10 cellular contexts compared by ENCODE assay signal in genomic region chr13:46595136-46595917, GRCh38. TPM values are rescaled to one million over a fixed set of nuclear protein-coding genes. Genes with fewer than 3 reads are reported as not detected.
DNase-seq lines count a peak whose midpoint lies in the region; ATAC-seq and TF ChIP-seq lines count a peak whose summit lies in the region.
"Had no signal": no experiment of that assay in that cellular context is flagged by ENCODE, and none has a peak within 500 bp of the region (broad histone marks: within the 10 kb centered on the region; RNA-seq: fewer than 3 reads in every experiment).

No MANE protein-coding gene starts in this region.

- peak in 1 of 2 donors; percentile 45 for TF ChIP-seq EP300 in tibial nerve (IDR thresholded peaks at IDR 0.05)

- peak; percentile 33 for ATAC-seq in GM18873 (IDR thresholded peaks at IDR 0.05; ENCODE audit: low FRiP score, unreplicated experiment)
- ATAC-seq in HG03457 (IDR thresholded peaks at IDR 0.05; ENCODE audit: unreplicated experiment), result peak; percentile 38
- no peak for ATAC-seq in HG03039 (IDR thresholded peaks at IDR 0.05; ENCODE audit: unreplicated experiment)

- DNase-seq in nucleus accumbens (lab: John Stamatoyannopoulos, UW) (no peak), posterior cingulate gyrus (no peak), tibial nerve (ENCODE audit: low spot score in 2 of 2) (no peak)
- DNase-seq: testis had no signal

- H3K27ac Mint-ChIP-seq in dendritic cell treated with granulocyte-macrophage colony-stimulating factor and Interleukin-4, amounts not matched to agents 40 ng/mL and 50 ng/mL, for 4 days, result peak overlapping the region; percentile 87
- H3K27ac Mint-ChIP-seq: T-helper 1 cell treated with Interleukin-12 subunit alpha and Interleukin-12 subunit beta and Interleukin-4 antibody, amounts not matched to agents 30 μg/mL and 1 μg/mL, for 36 hours had no signal

- intact Hi-C loops in dendritic cell treated with granulocyte-macrophage colony-stimulating factor and Interleukin-4, amounts not matched to agents 40 ng/mL and 50 ng/mL, for 4 days (cut with micrococcal nuclease), result loop anchor here (5.0 kb wide), 1 partner anchor 43 kb away; the partner anchor contains the start of gene LRCH1
- intact Hi-C loops in posterior cingulate gyrus (cut with DNase I), result no loop called here

- H3K36me3 Mint-ChIP-seq in dendritic cell treated with granulocyte-macrophage colony-stimulating factor and Interleukin-4, amounts not matched to agents 40 ng/mL and 50 ng/mL, for 4 days (ENCODE audit: low read depth), result no peaks in the 10 kb centered on the region

- H3K27me3 Mint-ChIP-seq in dendritic cell treated with granulocyte-macrophage colony-stimulating factor and Interleukin-4, amounts not matched to agents 40 ng/mL and 50 ng/mL, for 4 days, result no peaks in the 10 kb centered on the region

- H3K9ac ChIP-seq in rectal smooth muscle tissue (ENCODE audit: low read length), result no peak overlapping the region

- H3K4me3 Mint-ChIP-seq in dendritic cell treated with granulocyte-macrophage colony-stimulating factor and Interleukin-4, amounts not matched to agents 40 ng/mL and 50 ng/mL, for 4 days, result peak overlapping the region; percentile 42
- H3K4me3 Mint-ChIP-seq: T-helper 1 cell treated with Interleukin-12 subunit alpha and Interleukin-12 subunit beta and Interleukin-4 antibody, amounts not matched to agents 30 μg/mL and 1 μg/mL, for 36 hours had no signal

- no peak for TF ChIP-seq POLR2A in tibial nerve (IDR thresholded peaks at IDR 0.05)

- H3K27ac ChIP-seq in rectal smooth muscle tissue (ENCODE audit: low read depth, low read length) (peak overlapping the region; percentile 69), tibial nerve (peak overlapping the region in 2 of 4 donors; percentile 67)

- H3K27me3 ChIP-seq in rectal smooth muscle tissue (ENCODE audit: control insufficient read depth, insufficient read depth, low read length) (no peaks in the 10 kb centered on the region), tibial nerve (no peaks in the 10 kb centered on the region)
- H3K27me3 ChIP-seq: testis had no signal

- H3K36me3 ChIP-seq in rectal smooth muscle tissue (ENCODE audit: control insufficient read depth, insufficient read depth, low read length), result no peaks in the 10 kb centered on the region
- H3K36me3 ChIP-seq in tibial nerve, result no peaks in the 10 kb centered on the region

- WGBS in tibial nerve, 2 donors, result 57 to 66% methylated on average over 6 of the region's 6 CpGs

- H3K4me1 ChIP-seq in rectal smooth muscle tissue (ENCODE audit: control insufficient read depth, insufficient read depth, low read length), result peaks cover 20% of the 10 kb centered on the region
- peaks cover 3 to 60% (median 36%) of the 10 kb centered on the region in 4 donors for H3K4me1 ChIP-seq in tibial nerve

- H3K9me3 ChIP-seq in tibial nerve, result no peaks in the 10 kb centered on the region
- H3K9me3 ChIP-seq: testis had no signal

- no peaks in the 10 kb centered on the region for H3K9me3 Mint-ChIP-seq in dendritic cell treated with granulocyte-macrophage colony-stimulating factor and Interleukin-4, amounts not matched to agents 40 ng/mL and 50 ng/mL, for 4 days

- H3K4me3 ChIP-seq in rectal smooth muscle tissue (ENCODE audit: low read length) (no peak overlapping the region), tibial nerve (no peak overlapping the region)
- H3K4me3 ChIP-seq: testis had no signal

- TF ChIP-seq CTCF in tibial nerve (IDR thresholded peaks at IDR 0.05), result no peak

- H3K4me1 Mint-ChIP-seq in dendritic cell treated with granulocyte-macrophage colony-stimulating factor and Interleukin-4, amounts not matched to agents 40 ng/mL and 50 ng/mL, for 4 days (ENCODE audit: low read depth), result peaks cover 63% of the 10 kb centered on the region

RNA-seq across cellular contexts. Expression of gene LRCH1, which starts 42.4 kb away (rescaled TPM):
- total RNA-seq in tibial nerve, result 10 to 100 TPM; 17.2 to 25.7 (median 21.9) TPM
